Comparison of ENCODE assay signal across 8 cellular contexts in genomic region chr13:50080158-50080855, GRCh38.
DNase-seq lines count a peak whose midpoint lies in the region; ATAC-seq, FAIRE-seq and TF ChIP-seq lines count a peak whose summit lies in the region.

No MANE protein-coding gene starts in this region.

- POLR2A ChIA-PET in A673 (lab: Charles Lee; ENCODE audit: low non-redundant PET), result interaction anchor here (0.7 kb wide), 1 partner anchor 336 kb away, joined by 3 read pairs; no protein-coding TSS in a partner anchor
- POLR2A ChIA-PET in activated naive CD8-positive, alpha-beta T cell treated with anti-CD3 and anti-CD28 coated beads, Interleukin-2, amount 10 ng/mL, durations not matched to agents 7 days and 5 days (lab: Charles Lee), result interaction anchor here (0.6 to 10.3 kb wide), 11 partner anchors 9 to 831 kb away, joined by 3 to 224 read pairs (median 5); partner anchors contain the start of genes SPRYD7 and TRIM13

- peak overlapping the region; percentile 100 for H3K9ac ChIP-seq in OCI-LY1 (ENCODE audit: low read length)

- peak overlapping the region; percentile 87 for H3K4me3 ChIP-seq in A673 (ENCODE audit: low read depth, low read length, poor library complexity, severe bottlenecking)
- H3K4me3 ChIP-seq in OCI-LY1 (ENCODE audit: low read depth, low read length, poor library complexity, severe bottlenecking), result peak overlapping the region; percentile 95
- H3K4me3 ChIP-seq in sigmoid colon, result peak overlapping the region; percentile 75 to 88 (median 79)

- H3K27me3 ChIP-seq in A673 (replicated peaks; ENCODE audit: insufficient read depth, low read depth, low read length, poor library complexity) (no peaks in the 10 kb centered on the region), OCI-LY1 (ENCODE audit: insufficient read depth, low read length) (no peaks in the 10 kb centered on the region), sigmoid colon (peaks cover 0 to 9% (median 0%) of the 10 kb centered on the region in 3 donors)

- H3K36me3 Mint-ChIP-seq in activated naive CD8-positive, alpha-beta T cell treated with anti-CD3 and anti-CD28 coated beads, Interleukin-2, amount 10 ng/mL, durations not matched to agents 7 days and 5 days, result peaks cover 21% of the 10 kb centered on the region

- 0 out of 2 replicates have a peak, but pooled peaks cover 3% of the 10 kb centered on the region for H4K20me1 ChIP-seq in OCI-LY1 (ENCODE audit: insufficient read depth, low read length)

- H3K4me1 ChIP-seq in A673 (ENCODE audit: insufficient read depth, low read length, poor library complexity, severe bottlenecking) (peaks cover 41% of the 10 kb centered on the region), OCI-LY1 (ENCODE audit: insufficient read depth, low read length, severe bottlenecking) (peaks cover 55% of the 10 kb centered on the region), sigmoid colon (peaks cover 0 to 66% (median 28%) of the 10 kb centered on the region in 4 donors)

- 0 to 1% methylated on average over 31 of the region's 31 CpGs for WGBS in sigmoid colon, 2 donors

- H3K9me2 ChIP-seq in OCI-LY1 (ENCODE audit: low read depth, low read length), result no peaks in the 10 kb centered on the region

- TF ChIP-seq CTCF in A673 (conservative IDR thresholded peaks at IDR 0.05; ENCODE audit: low read depth, low read length), result no peak
- TF ChIP-seq CTCF in OCI-LY1 (IDR thresholded peaks at IDR 0.05; ENCODE audit: low read length), result no peak
- no peak for TF ChIP-seq CTCF in sigmoid colon (IDR thresholded peaks at IDR 0.05)

- H3K9me3 ChIP-seq in A673 (ENCODE audit: low read depth, low read length, poor library complexity, severe bottlenecking), result no peaks in the 10 kb centered on the region
- no peaks in the 10 kb centered on the region for H3K9me3 ChIP-seq in OCI-LY1 (ENCODE audit: low read length)
- H3K9me3 ChIP-seq in sigmoid colon, result no peaks in the 10 kb centered on the region

- peak; percentile 20 for FAIRE-seq in GM12891 (lab: Jason Lieb, UNC)

- H3K36me3 ChIP-seq in A673 (ENCODE audit: insufficient read depth, low read length, poor library complexity, severe bottlenecking), result peaks cover 5% of the 10 kb centered on the region
- H3K36me3 ChIP-seq in OCI-LY1 (ENCODE audit: insufficient read depth, low read length), result peaks cover 53% of the 10 kb centered on the region
- H3K36me3 ChIP-seq in sigmoid colon, result no peaks in the 10 kb centered on the region

- H3K4me1 Mint-ChIP-seq in activated naive CD8-positive, alpha-beta T cell treated with anti-CD3 and anti-CD28 coated beads, Interleukin-2, amount 10 ng/mL, durations not matched to agents 7 days and 5 days, result peaks cover 34% of the 10 kb centered on the region

- H3F3A ChIP-seq in OCI-LY1 (ENCODE audit: insufficient read depth, low read length), result no peaks in the 10 kb centered on the region

- peak; percentile 60 for DNase-seq in A673 (ENCODE audit: low spot score)
- no peak for DNase-seq in GM12891 (ENCODE audit: insufficient read length, low spot score)
- peak; percentile 38 for DNase-seq in activated naive CD8-positive, alpha-beta T cell treated with anti-CD3 and anti-CD28 coated beads, Interleukin-2, amount 10 ng/mL, durations not matched to agents 7 days and 5 days
- DNase-seq in hepatic stellate cell (ENCODE audit: low spot score), result peak; percentile 22
- peak; percentile 70 for DNase-seq in sigmoid colon

- peak overlapping the region; percentile 100 for H3K4me3 Mint-ChIP-seq in activated naive CD8-positive, alpha-beta T cell treated with anti-CD3 and anti-CD28 coated beads, Interleukin-2, amount 10 ng/mL, durations not matched to agents 7 days and 5 days

- TSS peak; percentile 35 for BruUV-seq in A673 (replicated peaks; lab: Mats Ljungman, UMichigan)

- TF ChIP-seq POLR2A in GM12891 (IDR thresholded peaks at IDR 0.05; ENCODE audit: low read depth, low read length) (no peak), sigmoid colon (IDR thresholded peaks at IDR 0.05) (no peak)

- no peak for ATAC-seq in activated naive CD8-positive, alpha-beta T cell treated with anti-CD3 and anti-CD28 coated beads, Interleukin-2, amount 10 ng/mL, durations not matched to agents 7 days and 5 days (ENCODE audit: low read depth)
- ATAC-seq in GM18873 (IDR thresholded peaks at IDR 0.05; ENCODE audit: low FRiP score, unreplicated experiment) (no peak), HG03354 (IDR thresholded peaks at IDR 0.05; ENCODE audit: poor library complexity, severe bottlenecking, unreplicated experiment) (no peak)

- CTCF ChIA-PET in A673 (lab: Charles Lee), result interaction anchor here (0.5 to 1.4 kb wide), 3 partner anchors 83 to 135 kb away, joined by 3 to 5 read pairs (median 3); partner anchors contain the start of gene TRIM13

- H3K27ac ChIP-seq in A673 (ENCODE audit: low read depth, low read length, poor library complexity, severe bottlenecking) (peak overlapping the region; percentile 98), OCI-LY1 (ENCODE audit: low read depth, low read length, poor library complexity, severe bottlenecking) (peak overlapping the region; percentile 95), sigmoid colon (peak overlapping the region; percentile 89 to 96 (median 91))

- peak overlapping the region; percentile 89 for H3K4me2 ChIP-seq in OCI-LY1 (ENCODE audit: low read length)

- peak overlapping the region; percentile 100 for H3K27ac Mint-ChIP-seq in activated naive CD8-positive, alpha-beta T cell treated with anti-CD3 and anti-CD28 coated beads, Interleukin-2, amount 10 ng/mL, durations not matched to agents 7 days and 5 days

- peaks cover 84% of the 10 kb centered on the region for H3K79me2 ChIP-seq in OCI-LY1 (ENCODE audit: insufficient read depth, low read length)

- H2AFZ ChIP-seq in OCI-LY1 (ENCODE audit: low read length), result no peak overlapping the region

- H3K27me3 Mint-ChIP-seq in activated naive CD8-positive, alpha-beta T cell treated with anti-CD3 and anti-CD28 coated beads, Interleukin-2, amount 10 ng/mL, durations not matched to agents 7 days and 5 days, result no peaks in the 10 kb centered on the region

- TF ChIP-seq EP300 in sigmoid colon (IDR thresholded peaks at IDR 0.05), result no peak

- H3K9me3 Mint-ChIP-seq in activated naive CD8-positive, alpha-beta T cell treated with anti-CD3 and anti-CD28 coated beads, Interleukin-2, amount 10 ng/mL, durations not matched to agents 7 days and 5 days, result no peaks in the 10 kb centered on the region

- intact Hi-C loops in A673 (cut with micrococcal nuclease; ENCODE audit: unreplicated experiment), result loop anchor here (5.0 to 10.0 kb wide), 4 partner anchors 103 to 984 kb away; no protein-coding TSS in a partner anchor
- intact Hi-C loops in sigmoid colon (cut with DNase I), result loop anchor here (5.0 kb wide), 3 partner anchors 143 to 722 kb away; partner anchors contain the start of gene SPRYD7

TF ChIP-seq in GM12891, 5 proteins besides CTCF, POLR2A, EP300 and RAD21:
- TF ChIP-seq POLR2AphosphoS5 (IDR thresholded peaks at IDR 0.05; ENCODE audit: low read depth, low read length) (no peak), POU2F2 (IDR thresholded peaks at IDR 0.05; ENCODE audit: low read depth, low read length) (no peak), TAF1 (IDR thresholded peaks at IDR 0.05; ENCODE audit: low read depth, low read length) (no peak), PAX5 (IDR thresholded peaks at IDR 0.05; ENCODE audit: insufficient read depth, low read length, severe bottlenecking) (no peak), SPI1 (IDR thresholded peaks at IDR 0.05; ENCODE audit: low read depth, low read length) (no peak)
TF ChIP-seq in GM12891: peak in this region for 0.
